Comparison of ENCODE assay signal across 10 cellular contexts in genomic region chr1:224185208-224185607, GRCh38. TPM values are rescaled to one million over a fixed set of nuclear protein-coding genes. Genes with fewer than 3 reads are reported as not detected.
DNase-seq lines count a peak whose midpoint lies in the region; ATAC-seq and TF ChIP-seq lines count a peak whose summit lies in the region.
"Had no signal": no experiment of that assay in that cellular context is flagged by ENCODE, and none has a peak within 500 bp of the region (broad histone marks: within the 10 kb centered on the region; RNA-seq: fewer than 3 reads in every experiment).

No MANE protein-coding gene starts in this region.

- no peak overlapping the region for H3K27ac ChIP-seq in OCI-LY3 (ENCODE audit: low read length)
- peak overlapping the region in 1 of 4 donors; percentile 97 for H3K27ac ChIP-seq in esophagus squamous epithelium

- peaks cover 51% of the 10 kb centered on the region for H3K4me1 Mint-ChIP-seq in activated naive CD4-positive, alpha-beta T cell treated with anti-CD3 and anti-CD28 coated beads for 36 hours (ENCODE audit: low read depth)
- peaks cover 68% of the 10 kb centered on the region for H3K4me1 Mint-ChIP-seq in stimulated activated memory B cell treated with anti-CD40 and anti-IgM and Interleukin-4, amounts not matched to agents 10 μg/mL and 1 μg/mL and 100 μg/mL, for 72 hours

- intact Hi-C loops in activated naive CD4-positive, alpha-beta T cell treated with anti-CD3 and anti-CD28 coated beads for 36 hours (cut with micrococcal nuclease), result loop anchor here (10.0 kb wide), 2 partner anchors 440 to 1470 kb away; partner anchors contain the start of genes AIDA and BROX
- intact Hi-C loops in esophagus squamous epithelium (cut with DNase I), result no loop called here

- no peak overlapping the region for H3K27ac Mint-ChIP-seq in activated naive CD4-positive, alpha-beta T cell treated with anti-CD3 and anti-CD28 coated beads for 36 hours
- peak overlapping the region; percentile 96 for H3K27ac Mint-ChIP-seq in stimulated activated memory B cell treated with anti-CD40 and anti-IgM and Interleukin-4, amounts not matched to agents 10 μg/mL and 1 μg/mL and 100 μg/mL, for 72 hours

- 64 to 71% methylated on average over 8 of the region's 8 CpGs for WGBS in esophagus squamous epithelium, 2 donors

- CTCF ChIA-PET in activated naive CD4-positive, alpha-beta T cell treated with anti-CD3 and anti-CD28 coated beads for 36 hours (lab: Charles Lee), result no interaction called here

- H4K20me1 ChIP-seq in OCI-LY3 (ENCODE audit: insufficient read depth, low read length), result peaks cover 58% of the 10 kb centered on the region

- peak overlapping the region; percentile 56 for H3K4me3 Mint-ChIP-seq in activated naive CD4-positive, alpha-beta T cell treated with anti-CD3 and anti-CD28 coated beads for 36 hours
- peak overlapping the region; percentile 94 for H3K4me3 Mint-ChIP-seq in stimulated activated memory B cell treated with anti-CD40 and anti-IgM and Interleukin-4, amounts not matched to agents 10 μg/mL and 1 μg/mL and 100 μg/mL, for 72 hours

- H2AFZ ChIP-seq in OCI-LY3 (ENCODE audit: low read depth, low read length), result no peak overlapping the region

- no peaks in the 10 kb centered on the region for H3K27me3 Mint-ChIP-seq in activated naive CD4-positive, alpha-beta T cell treated with anti-CD3 and anti-CD28 coated beads for 36 hours (ENCODE audit: low read depth)
- no peaks in the 10 kb centered on the region for H3K27me3 Mint-ChIP-seq in stimulated activated memory B cell treated with anti-CD40 and anti-IgM and Interleukin-4, amounts not matched to agents 10 μg/mL and 1 μg/mL and 100 μg/mL, for 72 hours

- no peaks in the 10 kb centered on the region for H3K9me3 Mint-ChIP-seq in activated naive CD4-positive, alpha-beta T cell treated with anti-CD3 and anti-CD28 coated beads for 36 hours
- H3K9me3 Mint-ChIP-seq in stimulated activated memory B cell treated with anti-CD40 and anti-IgM and Interleukin-4, amounts not matched to agents 10 μg/mL and 1 μg/mL and 100 μg/mL, for 72 hours, result no peaks in the 10 kb centered on the region

- TF ChIP-seq CTCF in OCI-LY3 (IDR thresholded peaks at IDR 0.05; ENCODE audit: low read depth, low read length) (no peak), esophagus squamous epithelium (IDR thresholded peaks at IDR 0.05) (no peak)

- no peak for DNase-seq in activated naive CD4-positive, alpha-beta T cell treated with anti-CD3 and anti-CD28 coated beads for 36 hours
- no peak for DNase-seq in activated naive CD4-positive, alpha-beta T cell treated with anti-CD3 and anti-CD28 coated beads, Interleukin-2, amount 50 U/mL, for 16 hours
- DNase-seq in esophagus squamous epithelium (lab: John Stamatoyannopoulos, UW) (no peak), NCI-H748 treated with DMSO at 0.1 percent for 48 hours (lab: John Stamatoyannopoulos, UW) (no peak)
- DNase-seq: C1 segment of cervical spinal cord, left colon had no signal

- peaks cover 46% of the 10 kb centered on the region for H3K36me3 ChIP-seq in OCI-LY3 (replicated peaks; ENCODE audit: low read depth, low read length)
- H3K36me3 ChIP-seq in esophagus squamous epithelium, result peaks cover 0 to 8% (median 0%) of the 10 kb centered on the region in 3 donors

- peaks cover 71% of the 10 kb centered on the region for H3K79me2 ChIP-seq in OCI-LY3 (ENCODE audit: low read length)

- no peak overlapping the region for H3K9ac ChIP-seq in OCI-LY3 (ENCODE audit: low read length)

- no peak for TF ChIP-seq POLR2A in esophagus squamous epithelium (IDR thresholded peaks at IDR 0.05)

- peak overlapping the region; percentile 71; the same call in 1 of the 2 replicates for H3K4me2 ChIP-seq in OCI-LY3 (ENCODE audit: low read length)

- no peak for ATAC-seq in stimulated activated memory B cell treated with anti-CD40 and anti-IgM and Interleukin-4, amounts not matched to agents 10 μg/mL and 1 μg/mL and 100 μg/mL, for 72 hours
- ATAC-seq in GM21367 (IDR thresholded peaks at IDR 0.05; ENCODE audit: unreplicated experiment) (no peak), GM18502 (IDR thresholded peaks at IDR 0.05; ENCODE audit: poor library complexity, unreplicated experiment) (no peak)
- ATAC-seq: left colon had no signal

- H3K36me3 Mint-ChIP-seq in activated naive CD4-positive, alpha-beta T cell treated with anti-CD3 and anti-CD28 coated beads for 36 hours (ENCODE audit: low read depth), result peaks cover 5% of the 10 kb centered on the region
- H3K36me3 Mint-ChIP-seq in stimulated activated memory B cell treated with anti-CD40 and anti-IgM and Interleukin-4, amounts not matched to agents 10 μg/mL and 1 μg/mL and 100 μg/mL, for 72 hours, result peaks cover 25% of the 10 kb centered on the region

- H3K27me3 ChIP-seq in OCI-LY3 (ENCODE audit: low read depth, low read length) (no peaks in the 10 kb centered on the region), esophagus squamous epithelium (no peaks in the 10 kb centered on the region)

- H3K4me3 ChIP-seq in OCI-LY3 (ENCODE audit: low read length), result peak overlapping the region; percentile 85; the same call in 1 of the 2 replicates
- H3K4me3 ChIP-seq in esophagus squamous epithelium, result peak overlapping the region in 3 of 4 donors; percentile 94 to 100 (median 96)

- H3K4me1 ChIP-seq in OCI-LY3 (ENCODE audit: low read length) (peaks cover 52% of the 10 kb centered on the region), esophagus squamous epithelium (peaks cover 22 to 83% (median 27%) of the 10 kb centered on the region in 3 donors)

- no peaks in the 10 kb centered on the region for H3K9me3 ChIP-seq in OCI-LY3 (ENCODE audit: insufficient read depth, low read length)
- no peaks in the 10 kb centered on the region for H3K9me3 ChIP-seq in esophagus squamous epithelium

RNA-seq across cellular contexts. Expression of gene DEGS1, which starts 2.2 kb away (rescaled TPM):
- 10 to 100 TPM in 1 of 2 experiments, 1 to 10 TPM in 1; 9.2 to 10.1 TPM for total RNA-seq in activated naive CD4-positive, alpha-beta T cell treated with anti-CD3 and anti-CD28 coated beads for 36 hours
- total RNA-seq in esophagus squamous epithelium, result 10 to 100 TPM; 50.2 to 93.3 (median 67.8) TPM

Comparison
In these comparisons a context has a peak if more than half of its experiments do, and no peak if none do; other contexts are left out.
1. RNA of gene DEGS1, which starts 2.2 kb away (total RNA-seq): 50.2 to 93.3 TPM in esophagus squamous epithelium; 9.2 to 10.1 TPM in activated naive CD4-positive, alpha-beta T cell treated with anti-CD3 and anti-CD28 coated beads for 36 hours; every median in the first group is over 4 times any median in the second.